ENCODE assay signal across 8 cellular contexts in the genomic region with DNA sequence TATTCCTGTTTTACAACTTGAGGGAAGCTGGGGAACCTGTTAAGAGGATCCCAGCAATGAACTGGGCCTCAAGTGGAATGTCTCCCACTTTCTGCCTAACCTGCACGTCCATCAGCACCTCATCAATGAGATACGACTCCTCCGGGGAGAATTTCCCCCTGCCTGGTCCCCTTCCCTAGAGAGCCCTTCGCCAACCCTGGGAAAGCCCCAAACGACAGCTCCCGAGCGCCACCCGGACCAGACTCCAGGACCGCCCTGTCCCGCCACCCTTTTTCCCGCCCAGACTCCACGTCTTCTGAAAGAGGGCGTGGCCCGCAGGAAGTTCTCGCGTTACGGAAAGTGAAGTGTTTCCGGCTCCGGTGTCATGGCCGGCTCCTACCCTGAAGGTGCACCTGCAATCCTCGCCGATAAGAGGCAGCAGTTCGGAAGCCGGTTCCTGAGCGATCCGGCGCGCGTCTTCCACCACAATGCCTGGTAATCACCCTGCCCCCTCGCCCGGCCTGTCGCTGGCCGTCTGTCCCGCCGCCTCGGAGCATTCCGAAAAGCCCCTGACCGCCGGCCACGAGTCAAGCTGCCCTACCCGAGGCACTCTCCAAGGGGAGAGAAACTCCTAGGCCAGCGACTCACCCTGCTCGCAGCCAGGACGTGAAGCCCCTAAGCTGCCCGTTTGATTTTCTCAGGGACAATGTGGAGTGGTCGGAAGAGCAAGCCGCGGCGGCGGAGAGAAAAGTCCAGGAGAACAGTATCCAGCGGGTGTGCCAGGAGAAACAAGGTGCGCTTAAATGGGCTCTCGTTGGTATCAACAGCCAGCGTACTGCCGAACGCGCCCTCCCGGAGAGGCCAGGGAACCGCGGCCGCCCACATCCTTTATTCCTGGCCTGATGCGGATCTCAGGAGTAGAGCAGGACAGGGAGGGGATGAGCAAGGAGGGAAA. TPM values are rescaled to one million over a fixed set of nuclear protein-coding genes. Genes with fewer than 3 reads are reported as not detected.
A peak's percentile ranks its signal among the peaks of the same experiment; 100 is the strongest.
DNase-seq lines count a peak whose midpoint lies in the region; ATAC-seq, FAIRE-seq and TF ChIP-seq lines count a peak whose summit lies in the region.
"Not testable (repeated sequence)": the region's sequence is repeated elsewhere in the genome, so short reads cannot be mapped to it uniquely, and the experiment has no call there.

A gene with protein sequence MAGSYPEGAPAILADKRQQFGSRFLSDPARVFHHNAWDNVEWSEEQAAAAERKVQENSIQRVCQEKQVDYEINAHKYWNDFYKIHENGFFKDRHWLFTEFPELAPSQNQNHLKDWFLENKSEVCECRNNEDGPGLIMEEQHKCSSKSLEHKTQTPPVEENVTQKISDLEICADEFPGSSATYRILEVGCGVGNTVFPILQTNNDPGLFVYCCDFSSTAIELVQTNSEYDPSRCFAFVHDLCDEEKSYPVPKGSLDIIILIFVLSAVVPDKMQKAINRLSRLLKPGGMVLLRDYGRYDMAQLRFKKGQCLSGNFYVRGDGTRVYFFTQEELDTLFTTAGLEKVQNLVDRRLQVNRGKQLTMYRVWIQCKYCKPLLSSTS (plus strand): TSS at position 347 of the 934 bp plus-strand sequence. CDS start 18 bp downstream, at position 365.

- not testable (repeated sequence) for H3K36me3 ChIP-seq in bronchial epithelial cell (ENCODE audit: control insufficient read depth, insufficient read depth, low read length); smooth muscle cell (ENCODE audit: low read depth)

- H3K9ac ChIP-seq in smooth muscle cell (ENCODE audit: low read depth): peak within 1 kb of the TSS; percentile 93

- peak within 1 kb of the TSS; percentile 74 for H3K4me3 ChIP-seq in AG04449 (ENCODE audit: low read depth, low read length)
- peak within 1 kb of the TSS; percentile 77 for H3K4me3 ChIP-seq in bronchial epithelial cell (ENCODE audit: low read depth, low read length)
- H3K4me3 ChIP-seq in smooth muscle cell: peak within 1 kb of the TSS; percentile 96

- WGBS in smooth muscle cell (ENCODE audit: low lambda C conversion rate): 1% methylated on average over 61 of the region's 62 CpGs

- peaks cover 26% of the 10 kb centered on the region for H3K79me2 ChIP-seq in smooth muscle cell (ENCODE audit: low read depth)

- not testable (repeated sequence) for FAIRE-seq in bronchial epithelial cell (lab: Jason Lieb, UNC)

- H2AFZ ChIP-seq in smooth muscle cell (ENCODE audit: low read depth): peak within 1 kb of the TSS; percentile 95

- ATAC-seq in GM18870 (IDR thresholded peaks at IDR 0.05; ENCODE audit: unreplicated experiment) (peak; percentile 89), HG03135 (IDR thresholded peaks at IDR 0.05; ENCODE audit: unreplicated experiment) (peak; percentile 93)

- H3K27me3 ChIP-seq in bronchial epithelial cell (ENCODE audit: control insufficient read depth, insufficient read depth, low read length); smooth muscle cell (ENCODE audit: low read depth): not testable (repeated sequence)

- not testable (repeated sequence) for H3F3A ChIP-seq in smooth muscle cell (ENCODE audit: low read depth)

- peak within 1 kb of the TSS; percentile 84 for H3K27ac ChIP-seq in VCaP
- H3K27ac ChIP-seq in smooth muscle cell (ENCODE audit: low read depth): peak within 1 kb of the TSS; percentile 85

- H3K4me1 ChIP-seq in smooth muscle cell (ENCODE audit: low read depth): peaks cover 11% of the 10 kb centered on the region

- POLR2A ChIA-PET in AG04449 (lab: Yijun Ruan, JAX): not testable (repeated sequence)

- CTCF ChIA-PET in AG04449 (lab: Yijun Ruan, JAX): interaction anchor here (1.1 to 5.9 kb wide), 4 partner anchors 16 to 410 kb away, joined by 3 to 82 read pairs (median 38); no protein-coding TSS in a partner anchor

- peak; percentile 37 for DNase-seq in AG04449 (ENCODE audit: low read depth, low spot score)
- DNase-seq in NCI-H2196 (lab: John Stamatoyannopoulos, UW; ENCODE audit: unreplicated experiment): peak; percentile 95
- DNase-seq in bronchial epithelial cell (ENCODE audit: low read depth): peak; percentile 89
- peak; percentile 85 for DNase-seq in iPS-NIHi11 (ENCODE audit: low spot score)
- DNase-seq in smooth muscle cell (lab: John Stamatoyannopoulos, UW; ENCODE audit: unreplicated experiment): peak; percentile 67

- not testable (repeated sequence) for H3K9me3 ChIP-seq in smooth muscle cell (replicated peaks; ENCODE audit: low read depth)

- TF ChIP-seq CTCF in AG04449 (IDR thresholded peaks at IDR 0.05; ENCODE audit: insufficient read depth, low read length, missing control alignments): peak; percentile 58
- TF ChIP-seq CTCF in VCaP (conservative IDR thresholded peaks at IDR 0.05): peak; percentile 59
- peak; percentile 66 for TF ChIP-seq CTCF in bronchial epithelial cell (IDR thresholded peaks at IDR 0.05; ENCODE audit: insufficient read depth, low read length, severe bottlenecking)
- TF ChIP-seq CTCF in smooth muscle cell (IDR thresholded peaks at IDR 0.05; ENCODE audit: borderline replicate concordance, insufficient read depth, poor library complexity, severe bottlenecking): peak; percentile 19

- peak within 1 kb of the TSS; percentile 98 for H3K4me2 ChIP-seq in smooth muscle cell

- H4K20me1 ChIP-seq in smooth muscle cell (ENCODE audit: low read depth): not testable (repeated sequence)

RNA-seq across cellular contexts. Expression of the gene that starts here (rescaled TPM):
- total RNA-seq in bronchial epithelial cell (34.2 and 38.3 TPM in 2 replicates), smooth muscle cell (25.7 and 28.9 TPM in 2 replicates)
- 11.9 and 13.1 TPM in 2 replicates for polyA plus RNA-seq in smooth muscle cell

Comparison
In these comparisons a context has a peak if more than half of its experiments do, and no peak if none do; other contexts are left out.
1. Peak in every context shown above with its lines: DNase-seq, ATAC-seq, H3K4me3 ChIP-seq and H3K27ac ChIP-seq.
2. DNase-seq: peak in every context shown above with its lines; median percentile 95 in NCI-H2196; 89 in bronchial epithelial cell; 85 in iPS-NIHi11; 67 in smooth muscle cell; 37 in AG04449.